Comparison of ENCODE assay signal across 22 cellular contexts in genomic region chr5:133457956-133458355, GRCh38.
"Had no signal": no experiment of that assay in that cellular context is flagged by ENCODE, and none has a peak within 500 bp of the region (broad histone marks: within the 10 kb centered on the region; RNA-seq: fewer than 3 reads in every experiment).

No MANE protein-coding gene starts in this region.

- H3K27me3 ChIP-seq: left lung, thyroid gland, vagina had no signal

- H3K4me1 ChIP-seq: left lung, prostate gland, spleen, thyroid gland had no signal

- H3K27ac Mint-ChIP-seq: activated B cell treated with CpG ODN at 0.5 μM for 24 hours; activated CD4-positive, alpha-beta T cell treated with anti-CD3 and anti-CD28 coated beads for 36 hours; activated naive CD4-positive, alpha-beta T cell treated with anti-CD3 and anti-CD28 coated beads, Interleukin-2, amount 50 U/mL, for 72 hours; activated T-cell treated with anti-CD3 and anti-CD28 coated beads, Interleukin-2, amount 50 U/mL, for 24 hours; activated T-helper 17 cell treated with anti-CD3 and anti-CD28 coated beads, Interleukin-2, amount 50 U/mL, for 72 hours; naive thymus-derived CD4-positive, alpha-beta T cell had no signal

- H3K4me3 ChIP-seq: coronary artery, left lung, lung, prostate gland, spleen, thyroid gland, vagina had no signal

- H3K4me3 Mint-ChIP-seq: activated B cell treated with CpG ODN at 0.5 μM for 24 hours; activated CD4-positive, alpha-beta T cell treated with anti-CD3 and anti-CD28 coated beads for 36 hours; activated T-cell treated with anti-CD3 and anti-CD28 coated beads, Interleukin-2, amount 50 U/mL, for 24 hours; activated T-helper 17 cell treated with anti-CD3 and anti-CD28 coated beads, Interleukin-2, amount 50 U/mL, for 72 hours; naive thymus-derived CD4-positive, alpha-beta T cell had no signal

- ATAC-seq: activated CD4-positive, alpha-beta T cell treated with anti-CD3 and anti-CD28 coated beads for 36 hours; activated naive CD4-positive, alpha-beta T cell treated with anti-CD3 and anti-CD28 coated beads, Interleukin-2, amount 50 U/mL, for 72 hours; activated T-helper 17 cell treated with anti-CD3 and anti-CD28 coated beads, Interleukin-2, amount 50 U/mL, for 72 hours; left lung; naive thymus-derived CD4-positive, alpha-beta T cell had no signal

- H3K4me1 Mint-ChIP-seq: activated B cell treated with CpG ODN at 0.5 μM for 24 hours had no signal

- H3K9me3 Mint-ChIP-seq: activated B cell treated with CpG ODN at 0.5 μM for 24 hours; activated naive CD4-positive, alpha-beta T cell treated with anti-CD3 and anti-CD28 coated beads, Interleukin-2, amount 50 U/mL, for 72 hours; activated T-cell treated with anti-CD3 and anti-CD28 coated beads, Interleukin-2, amount 50 U/mL, for 24 hours; activated T-helper 17 cell treated with anti-CD3 and anti-CD28 coated beads, Interleukin-2, amount 50 U/mL, for 72 hours; naive thymus-derived CD4-positive, alpha-beta T cell had no signal

- H3K36me3 ChIP-seq: left lung, prostate gland, spleen, thyroid gland, vagina had no signal

- DNase-seq: activated B cell treated with CpG ODN at 0.5 μM for 24 hours; activated CD4-positive, alpha-beta T cell treated with anti-CD3 and anti-CD28 coated beads for 36 hours; activated CD4-positive, alpha-beta T cell treated with anti-CD3 and anti-CD28 coated beads, Interleukin-2, amount 50 U/mL, for 4 hours; activated CD8-positive, alpha-beta memory T cell treated with anti-CD3 and anti-CD28 coated beads for 24 hours; activated CD8-positive, alpha-beta memory T cell treated with anti-CD3 and anti-CD28 coated beads, Interleukin-2, amount 50 U/mL, for 4 hours; activated T-cell treated with anti-CD3 and anti-CD28 coated beads, Interleukin-2, amount 50 U/mL, for 24 hours; amniotic stem cell; cerebellar nuclear complex; foreskin fibroblast; kidney glomerular epithelial cell; left lung; naive thymus-derived CD4-positive, alpha-beta T cell; spleen; stimulated activated CD4-positive, alpha-beta T cell treated with anti-CD3 and anti-CD28 coated beads, Interleukin-4, amount 100 ng/mL, for 24 hours; stimulated activated naive CD4-positive, alpha-beta T cell treated with Interleukin-2 at 50 U/mL for 16 hours; thyroid gland had no signal

- H3K27me3 Mint-ChIP-seq: activated CD4-positive, alpha-beta T cell treated with anti-CD3 and anti-CD28 coated beads for 36 hours; activated T-cell treated with anti-CD3 and anti-CD28 coated beads, Interleukin-2, amount 50 U/mL, for 24 hours; activated T-helper 17 cell treated with anti-CD3 and anti-CD28 coated beads, Interleukin-2, amount 50 U/mL, for 72 hours had no signal

- H3K27ac ChIP-seq: coronary artery, left lung, prostate gland, spleen, thyroid gland, vagina had no signal

- H3K9me3 ChIP-seq: left lung, prostate gland, spleen, thyroid gland, vagina had no signal

- H3K36me3 Mint-ChIP-seq: activated naive CD4-positive, alpha-beta T cell treated with anti-CD3 and anti-CD28 coated beads, Interleukin-2, amount 50 U/mL, for 72 hours; naive thymus-derived CD4-positive, alpha-beta T cell had no signal
